ENCODE assay signal across 1 cellular context in the genomic region with DNA sequence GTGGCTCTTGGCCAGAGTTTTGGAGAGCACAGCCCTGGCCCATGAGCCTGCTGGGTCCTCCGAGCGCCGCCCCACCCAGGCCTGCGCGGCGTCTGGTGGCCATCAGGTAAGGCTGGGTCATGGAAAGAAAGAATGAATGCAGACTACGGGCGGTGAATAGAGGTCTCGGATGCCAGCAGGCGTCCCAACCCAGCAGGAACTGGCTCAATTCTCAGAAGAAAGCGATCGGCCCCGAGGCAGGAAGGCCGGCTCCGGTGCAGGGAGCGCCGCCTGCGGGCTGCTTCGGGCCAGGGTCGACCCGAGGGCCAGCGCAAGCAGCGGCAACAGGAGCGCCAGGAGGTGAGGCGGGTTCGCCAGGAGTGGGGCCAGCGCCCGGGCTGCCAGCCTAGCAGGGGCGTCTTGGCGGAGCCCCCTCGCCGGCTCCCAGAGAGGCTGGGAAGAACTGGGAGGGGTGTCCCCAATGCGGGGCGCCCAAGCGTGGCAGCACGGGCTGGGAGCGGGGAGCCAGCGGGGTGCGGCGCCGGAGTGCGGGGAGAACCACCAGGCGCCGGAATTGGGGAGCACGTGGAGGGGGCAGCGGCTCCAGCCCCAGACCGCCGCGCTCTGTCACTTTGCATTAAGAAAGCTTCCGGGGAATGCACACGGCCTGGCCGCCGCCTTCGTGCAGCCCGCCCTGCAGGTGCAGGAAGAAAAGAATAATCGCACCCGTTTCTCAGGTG.
A peak's percentile ranks its signal among the peaks of the same experiment; 100 is the strongest.
TF ChIP-seq lines count a peak whose summit lies in the region.

No MANE protein-coding gene starts in this region.

TF ChIP-seq in HCT116, 20 proteins besides CTCF, POLR2A, EP300 and RAD21 (continued from another document):
- TF ChIP-seq, protein P1, sequence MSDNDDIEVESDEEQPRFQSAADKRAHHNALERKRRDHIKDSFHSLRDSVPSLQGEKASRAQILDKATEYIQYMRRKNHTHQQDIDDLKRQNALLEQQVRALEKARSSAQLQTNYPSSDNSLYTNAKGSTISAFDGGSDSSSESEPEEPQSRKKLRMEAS (IDR thresholded peaks at IDR 0.05): peak; percentile 66
- TF ChIP-seq EZH2phosphoT487 (IDR thresholded peaks at IDR 0.05; ENCODE audit: borderline replicate concordance) (no peak), TCF7L2 (IDR thresholded peaks at IDR 0.05; ENCODE audit: borderline replicate concordance, extremely low read depth, insufficient read depth, insufficient read length) (no peak), SIN3A (IDR thresholded peaks at IDR 0.05; ENCODE audit: low read depth) (no peak; the same call in 1 of the 2 replicates), YY1 (IDR thresholded peaks at IDR 0.05; ENCODE audit: extremely low read depth, insufficient replicate concordance, low read depth, low read length) (peak; percentile 31), ELF1 (IDR thresholded peaks at IDR 0.05; ENCODE audit: borderline replicate concordance, low read depth) (no peak), ZFX (IDR thresholded peaks at IDR 0.05) (peak; percentile 86), POLR2AphosphoS5 (IDR thresholded peaks at IDR 0.05; ENCODE audit: low read depth, low read length) (peak; percentile 71)
- TF ChIP-seq, protein P2, sequence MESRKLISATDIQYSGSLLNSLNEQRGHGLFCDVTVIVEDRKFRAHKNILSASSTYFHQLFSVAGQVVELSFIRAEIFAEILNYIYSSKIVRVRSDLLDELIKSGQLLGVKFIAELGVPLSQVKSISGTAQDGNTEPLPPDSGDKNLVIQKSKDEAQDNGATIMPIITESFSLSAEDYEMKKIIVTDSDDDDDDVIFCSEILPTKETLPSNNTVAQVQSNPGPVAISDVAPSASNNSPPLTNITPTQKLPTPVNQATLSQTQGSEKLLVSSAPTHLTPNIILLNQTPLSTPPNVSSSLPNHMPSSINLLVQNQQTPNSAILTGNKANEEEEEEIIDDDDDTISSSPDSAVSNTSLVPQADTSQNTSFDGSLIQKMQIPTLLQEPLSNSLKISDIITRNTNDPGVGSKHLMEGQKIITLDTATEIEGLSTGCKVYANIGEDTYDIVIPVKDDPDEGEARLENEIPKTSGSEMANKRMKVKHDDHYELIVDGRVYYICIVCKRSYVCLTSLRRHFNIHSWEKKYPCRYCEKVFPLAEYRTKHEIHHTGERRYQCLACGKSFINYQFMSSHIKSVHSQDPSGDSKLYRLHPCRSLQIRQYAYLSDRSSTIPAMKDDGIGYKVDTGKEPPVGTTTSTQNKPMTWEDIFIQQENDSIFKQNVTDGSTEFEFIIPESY (IDR thresholded peaks at IDR 0.05; ENCODE audit: extremely low read depth, insufficient replicate concordance, low read length): no peak
- TF ChIP-seq, protein P3, sequence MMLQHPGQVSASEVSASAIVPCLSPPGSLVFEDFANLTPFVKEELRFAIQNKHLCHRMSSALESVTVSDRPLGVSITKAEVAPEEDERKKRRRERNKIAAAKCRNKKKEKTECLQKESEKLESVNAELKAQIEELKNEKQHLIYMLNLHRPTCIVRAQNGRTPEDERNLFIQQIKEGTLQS (IDR thresholded peaks at IDR 0.05): no peak
TF ChIP-seq in HCT116: peak in this region for 6.
